21 cellular contexts compared by ENCODE assay signal in the genomic region with DNA sequence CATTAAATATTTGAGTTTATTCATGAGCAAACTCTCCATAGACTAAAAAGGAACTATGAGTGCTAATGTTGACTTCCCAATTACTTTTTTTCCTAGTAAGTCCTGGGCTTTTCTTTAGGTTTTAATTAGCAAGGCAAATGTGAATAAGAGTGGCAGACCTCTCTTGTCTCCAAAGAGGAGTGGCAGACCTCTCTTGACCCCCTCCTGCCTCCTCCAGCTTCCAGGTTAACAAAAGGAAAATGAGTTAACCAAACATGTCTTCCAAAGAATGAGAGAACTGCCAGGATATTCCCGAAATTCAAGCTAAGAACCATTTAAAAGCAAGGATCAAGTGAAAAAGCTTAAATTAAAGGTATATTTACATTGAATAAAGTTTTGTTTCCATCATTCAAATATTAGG.
"Had no signal": no experiment of that assay in that cellular context is flagged by ENCODE, and none has a peak within 500 bp of the region (broad histone marks: within the 10 kb centered on the region; RNA-seq: fewer than 3 reads in every experiment).

No MANE protein-coding gene starts in this region.

- H3K4me1 Mint-ChIP-seq: naive B cell, nephron had no signal

- H3K27me3 Mint-ChIP-seq: naive B cell had no signal

- H3K4me3 Mint-ChIP-seq: naive B cell, nephron had no signal

- H3K27ac Mint-ChIP-seq: naive B cell, nephron had no signal

- H3K4me3 ChIP-seq: esophagus muscularis mucosa, gastrocnemius medialis, lung, ovary, right atrium auricular region, sigmoid colon, skin epidermis, stomach, thoracic aorta, transverse colon had no signal

- H3K27me3 ChIP-seq: esophagus muscularis mucosa, gastrocnemius medialis, ovary, right atrium auricular region, sigmoid colon, stomach, transverse colon had no signal

- H3K36me3 Mint-ChIP-seq: naive B cell had no signal

- ATAC-seq: gastrocnemius medialis, left colon, left ventricle myocardium superior had no signal

- H3K36me3 ChIP-seq: esophagus muscularis mucosa, gastrocnemius medialis, ovary, right atrium auricular region, sigmoid colon, stomach, thoracic aorta, transverse colon had no signal

- H3K9me3 ChIP-seq: esophagus muscularis mucosa, gastrocnemius medialis, ovary, right atrium auricular region, sigmoid colon, stomach, thoracic aorta, transverse colon had no signal

- H3K4me1 ChIP-seq: esophagus muscularis mucosa, gastrocnemius medialis, right atrium auricular region, sigmoid colon, stomach, transverse colon had no signal

- DNase-seq: effector memory CD4-positive, alpha-beta T cell; gastrocnemius medialis; glutamatergic neuron; left colon; left ventricle myocardium superior; mesenchymal stem cell; naive B cell; ovary; sigmoid colon; stimulated activated CD4-positive, alpha-beta T cell treated with anti-CD3 and anti-CD28 coated beads, Interleukin-2, amount 100 ng/mL, for 24 hours; stimulated activated naive CD4-positive, alpha-beta T cell; stomach; substantia nigra; transverse colon had no signal

- H3K9me3 Mint-ChIP-seq: nephron had no signal

- H3K27ac ChIP-seq: epithelial cell of prostate, esophagus muscularis mucosa, gastrocnemius medialis, ovary, right atrium auricular region, sigmoid colon, skin epidermis, stomach, thoracic aorta, transverse colon had no signal
